In the genomic region with DNA sequence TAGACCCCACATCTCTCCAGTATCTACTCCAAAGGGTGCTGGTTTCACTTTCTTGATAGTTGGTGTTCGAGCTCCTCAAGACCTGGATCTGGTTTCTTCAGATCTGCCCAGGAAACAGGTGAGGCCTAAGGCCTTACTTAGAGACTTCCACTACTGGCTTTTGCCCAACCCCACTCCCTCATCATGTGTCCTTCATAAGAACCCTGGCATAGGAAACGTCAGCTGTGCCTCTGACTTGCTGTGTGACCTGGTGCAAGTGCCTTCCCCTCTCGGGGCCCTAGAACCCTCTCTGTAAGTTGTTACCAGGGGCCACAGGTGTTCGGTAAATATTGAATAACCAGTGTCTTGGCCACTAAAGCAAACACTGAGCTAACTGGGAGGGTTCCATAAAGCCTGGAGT, we compare ENCODE assay signal across 1 cellular context.
TF ChIP-seq lines count a peak whose summit lies in the region.

No MANE protein-coding gene starts in this region.

TF ChIP-seq in K562, 482 proteins besides CTCF, POLR2A, EP300 and RAD21:
- TF ChIP-seq ZNF184 (CRISPR knock-in tag; IDR thresholded peaks at IDR 0.05) (no peak), ZNF143 (CRISPR knock-in tag; IDR thresholded peaks at IDR 0.05) (no peak), GTF2F1 (IDR thresholded peaks at IDR 0.05; ENCODE audit: low read depth, low read length) (no peak), ZFP1 (CRISPR knock-in tag; IDR thresholded peaks at IDR 0.05) (no peak), MEIS2 (IDR thresholded peaks at IDR 0.05; ENCODE audit: partially characterized antibody) (no peak), SNAPC5 (CRISPR knock-in tag; IDR thresholded peaks at IDR 0.05) (no peak), ZFP36 (IDR thresholded peaks at IDR 0.05; ENCODE audit: low read depth, low read length, partially characterized antibody) (peak; percentile 5)
